In genomic region chr2:101736233-101736632, GRCh38 we compare ENCODE assay signal across 13 cellular contexts. TPM values are rescaled to one million over a fixed set of nuclear protein-coding genes. Genes with fewer than 3 reads are reported as not detected.
DNase-seq lines count a peak whose midpoint lies in the region; ATAC-seq and TF ChIP-seq lines count a peak whose summit lies in the region.
"Had no signal": no experiment of that assay in that cellular context is flagged by ENCODE, and none has a peak within 500 bp of the region (broad histone marks: within the 10 kb centered on the region; RNA-seq: fewer than 3 reads in every experiment).

No MANE protein-coding gene starts in this region.

- no peak for ATAC-seq in CD4-positive, CD25-positive, alpha-beta regulatory T cell (ENCODE audit: low read depth in 2 of 2)
- ATAC-seq in activated B cell treated with CpG ODN at 0.5 μM for 24 hours (ENCODE audit: low read depth) (no peak), left cardiac atrium (peak; percentile 20 to 35), GM18505 (IDR thresholded peaks at IDR 0.05; ENCODE audit: unreplicated experiment) (no peak)
- ATAC-seq in stimulated activated naive B cell treated with anti-CD40 and anti-IgM and Interleukin-4, amounts not matched to agents 10 μg/mL and 1 μg/mL and 100 μg/mL, for 72 hours (replicated peaks) = no peak
- ATAC-seq: Panc1 had no signal

- POLR2A ChIA-PET in activated B cell treated with CpG ODN at 0.5 μM for 24 hours (lab: Charles Lee) = interaction anchor here (1.1 to 1.9 kb wide), 2 partner anchors 12 to 39 kb away, joined by 6 to 9 read pairs; partner anchors contain the start of gene MAP4K4

- no peaks in the 10 kb centered on the region for H3K27me3 ChIP-seq in CD4-positive, CD25-positive, alpha-beta regulatory T cell (ENCODE audit: control insufficient read depth, insufficient read depth, low read length)

- H3K4me3 ChIP-seq in CD4-positive, CD25-positive, alpha-beta regulatory T cell (ENCODE audit: low read depth, low read length) = peak overlapping the region; percentile 42
- H3K4me3 ChIP-seq: skin epidermis had no signal

- H3K27ac Mint-ChIP-seq in CD4-positive, CD25-positive, alpha-beta regulatory T cell = peak overlapping the region; percentile 26 to 90 (median 69)
- peak overlapping the region; percentile 54 for H3K27ac Mint-ChIP-seq in activated B cell treated with CpG ODN at 0.5 μM for 24 hours
- H3K27ac Mint-ChIP-seq in osteocyte (ENCODE audit: unreplicated experiment) = peak overlapping the region; percentile 51
- no peak overlapping the region for H3K27ac Mint-ChIP-seq in stimulated activated naive B cell treated with anti-CD40 and anti-IgM and Interleukin-4, amounts not matched to agents 10 μg/mL and 1 μg/mL and 100 μg/mL, for 72 hours

- H3K9me3 ChIP-seq in CD4-positive, CD25-positive, alpha-beta regulatory T cell (ENCODE audit: control insufficient read depth in 2 of 2, low read length in 2 of 2) = no peaks in the 10 kb centered on the region

- intact Hi-C loops in activated B cell treated with CpG ODN at 0.5 μM for 24 hours (cut with micrococcal nuclease) (no loop called here), left cardiac atrium (cut with DNase I) (no loop called here)

- H3K36me3 Mint-ChIP-seq in CD4-positive, CD25-positive, alpha-beta regulatory T cell = peaks cover 3% of the 10 kb centered on the region
- H3K36me3 Mint-ChIP-seq in activated B cell treated with CpG ODN at 0.5 μM for 24 hours (ENCODE audit: low read depth) (peaks cover 5% of the 10 kb centered on the region), osteocyte (ENCODE audit: unreplicated experiment) (no peaks in the 10 kb centered on the region)
- H3K36me3 Mint-ChIP-seq in stimulated activated naive B cell treated with anti-CD40 and anti-IgM and Interleukin-4, amounts not matched to agents 10 μg/mL and 1 μg/mL and 100 μg/mL, for 72 hours = peaks cover 3 to 9% of the 10 kb centered on the region in 2 donors

- CTCF ChIA-PET in activated B cell treated with CpG ODN at 0.5 μM for 24 hours (lab: Charles Lee) = no interaction called here

- H3K4me1 ChIP-seq in CD4-positive, CD25-positive, alpha-beta regulatory T cell (ENCODE audit: control insufficient read depth, insufficient read depth, low read length, poor library complexity, severe bottlenecking) = peaks cover 73% of the 10 kb centered on the region

- H3K36me3 ChIP-seq in CD4-positive, CD25-positive, alpha-beta regulatory T cell (ENCODE audit: control insufficient read depth, insufficient read depth, low read length) = no peaks in the 10 kb centered on the region

- H3K27ac ChIP-seq in CD4-positive, CD25-positive, alpha-beta regulatory T cell (ENCODE audit: insufficient read depth, low read length, poor library complexity, severe bottlenecking) = no peak overlapping the region

- DNase-seq in CD4-positive, CD25-positive, alpha-beta regulatory T cell = no peak
- DNase-seq in activated B cell treated with CpG ODN at 0.5 μM for 24 hours (no peak), left cardiac atrium (no peak), osteocyte (ENCODE audit: extremely low spot score, unreplicated experiment) (no peak), mucosa of gallbladder (ENCODE audit: low spot score) (no peak), NCI-H2196 (lab: John Stamatoyannopoulos, UW; ENCODE audit: unreplicated experiment) (no peak)
- DNase-seq in stimulated activated naive B cell treated with anti-CD40 and anti-IgM and Interleukin-4, amounts not matched to agents 10 μg/mL and 1 μg/mL and 100 μg/mL, for 72 hours = no peak
- DNase-seq: activated CD4-positive, alpha-beta T cell treated with anti-CD3 and anti-CD28 coated beads, Interleukin-2, amount 10 ng/mL, durations not matched to agents 24 days and 14 days; H7; NCI-H1417 treated with DMSO at 0.1 percent for 48 hours had no signal

- no peak for TF ChIP-seq POLR2A in GM18505 (IDR thresholded peaks at IDR 0.05; ENCODE audit: borderline replicate concordance, extremely low read depth, insufficient read depth, insufficient read length)

- no peak for TF ChIP-seq CTCF in activated B cell treated with CpG ODN at 0.5 μM for 24 hours (IDR thresholded peaks at IDR 0.05)
- no peak for TF ChIP-seq CTCF in osteocyte (IDR thresholded peaks at IDR 0.05)

- no peaks in the 10 kb centered on the region for H3K9me3 Mint-ChIP-seq in CD4-positive, CD25-positive, alpha-beta regulatory T cell
- H3K9me3 Mint-ChIP-seq in activated B cell treated with CpG ODN at 0.5 μM for 24 hours = no peaks in the 10 kb centered on the region
- no peaks in the 10 kb centered on the region for H3K9me3 Mint-ChIP-seq in osteocyte (ENCODE audit: unreplicated experiment)
- peaks cover 1 to 3% of the 10 kb centered on the region in 2 donors for H3K9me3 Mint-ChIP-seq in stimulated activated naive B cell treated with anti-CD40 and anti-IgM and Interleukin-4, amounts not matched to agents 10 μg/mL and 1 μg/mL and 100 μg/mL, for 72 hours
- H3K9me3 Mint-ChIP-seq: activated CD4-positive, alpha-beta T cell treated with anti-CD3 and anti-CD28 coated beads, Interleukin-2, amount 10 ng/mL, durations not matched to agents 24 days and 14 days had no signal

- H3K27me3 Mint-ChIP-seq in CD4-positive, CD25-positive, alpha-beta regulatory T cell = no peaks in the 10 kb centered on the region
- H3K27me3 Mint-ChIP-seq in activated B cell treated with CpG ODN at 0.5 μM for 24 hours (no peaks in the 10 kb centered on the region), osteocyte (ENCODE audit: unreplicated experiment) (no peaks in the 10 kb centered on the region)
- H3K27me3 Mint-ChIP-seq in stimulated activated naive B cell treated with anti-CD40 and anti-IgM and Interleukin-4, amounts not matched to agents 10 μg/mL and 1 μg/mL and 100 μg/mL, for 72 hours = no peaks in the 10 kb centered on the region
- H3K27me3 Mint-ChIP-seq: activated CD4-positive, alpha-beta T cell treated with anti-CD3 and anti-CD28 coated beads, Interleukin-2, amount 10 ng/mL, durations not matched to agents 24 days and 14 days had no signal

- peak overlapping the region in 2 of 4 donors; percentile 7 to 28 for H3K4me3 Mint-ChIP-seq in CD4-positive, CD25-positive, alpha-beta regulatory T cell
- H3K4me3 Mint-ChIP-seq in activated B cell treated with CpG ODN at 0.5 μM for 24 hours (no peak overlapping the region), osteocyte (ENCODE audit: unreplicated experiment) (no peak overlapping the region)
- no peak overlapping the region for H3K4me3 Mint-ChIP-seq in stimulated activated naive B cell treated with anti-CD40 and anti-IgM and Interleukin-4, amounts not matched to agents 10 μg/mL and 1 μg/mL and 100 μg/mL, for 72 hours
- H3K4me3 Mint-ChIP-seq: activated CD4-positive, alpha-beta T cell treated with anti-CD3 and anti-CD28 coated beads, Interleukin-2, amount 10 ng/mL, durations not matched to agents 24 days and 14 days had no signal

- H3K4me1 Mint-ChIP-seq in CD4-positive, CD25-positive, alpha-beta regulatory T cell = peaks cover 34 to 88% (median 68%) of the 10 kb centered on the region in 4 donors
- H3K4me1 Mint-ChIP-seq in activated B cell treated with CpG ODN at 0.5 μM for 24 hours (peaks cover 92% of the 10 kb centered on the region), osteocyte (ENCODE audit: unreplicated experiment) (peaks cover 75% of the 10 kb centered on the region)
- H3K4me1 Mint-ChIP-seq in stimulated activated naive B cell treated with anti-CD40 and anti-IgM and Interleukin-4, amounts not matched to agents 10 μg/mL and 1 μg/mL and 100 μg/mL, for 72 hours = peaks cover 52 to 84% of the 10 kb centered on the region in 2 donors

RNA-seq across cellular contexts. Expression of gene MAP4K4, which starts 38.7 kb away (rescaled TPM):
- 179 TPM for total RNA-seq in CD4-positive, CD25-positive, alpha-beta regulatory T cell
- polyA plus RNA-seq in CD4-positive, CD25-positive, alpha-beta regulatory T cell = 10 to 100 TPM in 2 of 4 donors, 1 to 10 TPM in 2; 6.7 to 22.3 (median 11.4) TPM
- total RNA-seq in activated B cell treated with CpG ODN at 0.5 μM for 24 hours (211 and 232 TPM in 2 replicates), left cardiac atrium (10 to 100 TPM; 59.5 to 74.6 TPM), osteocyte (123 and 126 TPM in 2 replicates), mucosa of gallbladder (50.9 TPM)

Comparison
In these comparisons a context has a peak if more than half of its experiments do, and no peak if none do; other contexts are left out.
1. ATAC-seq: peak in left cardiac atrium (2 of 2); none in CD4-positive, CD25-positive, alpha-beta regulatory T cell (0 of 2), activated B cell treated with CpG ODN at 0.5 μM for 24 hours (single experiment), stimulated activated naive B cell treated with anti-CD40 and anti-IgM and Interleukin-4, amounts not matched to agents 10 μg/mL and 1 μg/mL and 100 μg/mL, for 72 hours (0 of 2) and GM18505 (single experiment).